26 cellular contexts compared by ENCODE assay signal in genomic region chr3:134793562-134793961, GRCh38.
"Had no signal": no experiment of that assay in that cellular context is flagged by ENCODE, and none has a peak within 500 bp of the region (broad histone marks: within the 10 kb centered on the region; RNA-seq: fewer than 3 reads in every experiment).

No MANE protein-coding gene starts in this region.

- H3K36me3 ChIP-seq: heart left ventricle, left ventricle myocardium inferior, ovary, right atrium auricular region, right lobe of liver, suprapubic skin, thoracic aorta, tibial artery, upper lobe of right lung had no signal

- DNase-seq: heart left ventricle; hypothalamus; islet precursor cell; left ventricle myocardium inferior; mesendoderm; naive B cell; natural killer cell; nephron progenitor cell; occipital lobe; ovary; right lobe of liver; stimulated activated CD4-positive, alpha-beta T cell treated with anti-CD3 and anti-CD28 coated beads, Interleukin-2, amount 100 ng/mL, for 24 hours; stimulated activated CD4-positive, alpha-beta T cell treated with anti-CD3 and anti-CD28 coated beads, Interleukin-4, amount 100 ng/mL, for 1 hour; stimulated activated naive CD4-positive, alpha-beta T cell; tibial artery; trophoblast cell; upper lobe of right lung had no signal

- H3K27ac Mint-ChIP-seq: mesothelial cell of epicardium; naive B cell; natural killer cell; nephron progenitor cell; progenitor cell of endocrine pancreas; stimulated activated naive CD8-positive, alpha-beta T cell treated with anti-CD3 and anti-CD28 coated beads, Interleukin-15, Interleukin-2, amounts not matched to agents 100 ng/mL and 50 ng/mL, for 24 hours had no signal

- H3K4me3 ChIP-seq: heart left ventricle, left ventricle myocardium inferior, lung, ovary, right atrium auricular region, right lobe of liver, smooth muscle cell, suprapubic skin, thoracic aorta, tibial artery, upper lobe of right lung had no signal

- H3K4me2 ChIP-seq: smooth muscle cell had no signal

- H3K9me3 ChIP-seq: heart left ventricle, left ventricle myocardium inferior, ovary, right atrium auricular region, right lobe of liver, suprapubic skin, thoracic aorta, tibial artery, upper lobe of right lung had no signal

- H3K36me3 Mint-ChIP-seq: mesothelial cell of epicardium, naive B cell, natural killer cell had no signal

- H3K9me3 Mint-ChIP-seq: mesothelial cell of epicardium; natural killer cell; nephron progenitor cell; stimulated activated naive CD8-positive, alpha-beta T cell treated with anti-CD3 and anti-CD28 coated beads, Interleukin-15, Interleukin-2, amounts not matched to agents 100 ng/mL and 50 ng/mL, for 24 hours had no signal

- FAIRE-seq: urothelium cell line had no signal

- H3K4me3 Mint-ChIP-seq: mesothelial cell of epicardium; natural killer cell; nephron progenitor cell; stimulated activated naive CD8-positive, alpha-beta T cell treated with anti-CD3 and anti-CD28 coated beads, Interleukin-15, Interleukin-2, amounts not matched to agents 100 ng/mL and 50 ng/mL, for 24 hours had no signal

- ATAC-seq: heart left ventricle, natural killer cell, right lobe of liver, upper lobe of right lung had no signal

- H3K27ac ChIP-seq: heart left ventricle, left ventricle myocardium inferior, ovary, right atrium auricular region, right lobe of liver, suprapubic skin, thoracic aorta, tibial artery, upper lobe of right lung had no signal

- H3K27me3 ChIP-seq: ovary, tibial artery had no signal
